ENCODE assay signal across 22 cellular contexts in genomic region chr6:41673704-41674000, GRCh38. TPM values are rescaled to one million over a fixed set of nuclear protein-coding genes. Genes with fewer than 3 reads are reported as not detected.
"Had no signal": no experiment of that assay in that cellular context is flagged by ENCODE, and none has a peak within 500 bp of the region (broad histone marks: within the 10 kb centered on the region; RNA-seq: fewer than 3 reads in every experiment).

No MANE protein-coding gene starts in this region.

- H3K36me3 ChIP-seq: brain microvascular endothelial cell, gastrocnemius medialis, ovary, tibial nerve had no signal

- FAIRE-seq: astrocyte had no signal

- H3K4me3 Mint-ChIP-seq: activated naive CD4-positive, alpha-beta T cell treated with anti-CD3 and anti-CD28 coated beads, Interleukin-2, amount 10 ng/mL, durations not matched to agents 7 days and 5 days; activated naive CD8-positive, alpha-beta T cell treated with anti-CD3 and anti-CD28 coated beads, Interleukin-2, amount 10 ng/mL, durations not matched to agents 7 days and 5 days; nephron had no signal

- H3K9me3 Mint-ChIP-seq: activated naive CD8-positive, alpha-beta T cell treated with anti-CD3 and anti-CD28 coated beads, Interleukin-2, amount 10 ng/mL, durations not matched to agents 7 days and 5 days had no signal

- H3K4me1 Mint-ChIP-seq: activated naive CD4-positive, alpha-beta T cell treated with anti-CD3 and anti-CD28 coated beads, Interleukin-2, amount 10 ng/mL, durations not matched to agents 7 days and 5 days; activated naive CD8-positive, alpha-beta T cell treated with anti-CD3 and anti-CD28 coated beads, Interleukin-2, amount 10 ng/mL, durations not matched to agents 7 days and 5 days had no signal

- H3K4me1 ChIP-seq: gastrocnemius medialis, psoas muscle, tibial nerve had no signal

- H3K9me3 ChIP-seq: gastrocnemius medialis, ovary, psoas muscle had no signal

- H3K27me3 ChIP-seq: dorsolateral prefrontal cortex, gastrocnemius medialis, ovary had no signal

- H3K4me3 ChIP-seq: coronary artery, dorsolateral prefrontal cortex, gastrocnemius medialis, ovary, psoas muscle, tibial nerve had no signal

- H3K27ac Mint-ChIP-seq: activated naive CD4-positive, alpha-beta T cell treated with anti-CD3 and anti-CD28 coated beads, Interleukin-2, amount 10 ng/mL, durations not matched to agents 7 days and 5 days; activated naive CD8-positive, alpha-beta T cell treated with anti-CD3 and anti-CD28 coated beads, Interleukin-2, amount 10 ng/mL, durations not matched to agents 7 days and 5 days; nephron had no signal

- DNase-seq: activated CD4-positive, alpha-beta T cell treated with anti-CD3 and anti-CD28 coated beads for 4 hours; activated CD4-positive, alpha-beta T cell treated with anti-CD3 and anti-CD28 coated beads, Interleukin-2, amount 50 U/mL, for 4 hours; activated CD8-positive, alpha-beta memory T cell treated with anti-CD3 and anti-CD28 coated beads for 24 hours; activated gamma-delta T cell; activated naive CD4-positive, alpha-beta T cell treated with anti-CD3 and anti-CD28 coated beads, Interleukin-2, amount 10 ng/mL, durations not matched to agents 7 days and 5 days; activated naive CD8-positive, alpha-beta T cell treated with anti-CD3 and anti-CD28 coated beads, Interleukin-2, amount 10 ng/mL, durations not matched to agents 7 days and 5 days; brain microvascular endothelial cell; effector memory CD4-positive, alpha-beta T cell; erythroblast; gastrocnemius medialis; glutamatergic neuron; islet precursor cell; left colon; mammary epithelial cell; psoas muscle; stimulated activated naive CD4-positive, alpha-beta T cell treated with Interleukin-2 at 50 U/mL for 16 hours had no signal

- H3K36me3 Mint-ChIP-seq: activated naive CD4-positive, alpha-beta T cell treated with anti-CD3 and anti-CD28 coated beads, Interleukin-2, amount 10 ng/mL, durations not matched to agents 7 days and 5 days; activated naive CD8-positive, alpha-beta T cell treated with anti-CD3 and anti-CD28 coated beads, Interleukin-2, amount 10 ng/mL, durations not matched to agents 7 days and 5 days had no signal

- H3K27ac ChIP-seq: brain microvascular endothelial cell, coronary artery, dorsolateral prefrontal cortex, gastrocnemius medialis, ovary, psoas muscle, tibial nerve had no signal

RNA-seq across cellular contexts. Expression of gene MDFI, which starts 35.4 kb away (rescaled TPM):
- total RNA-seq: activated naive CD8-positive, alpha-beta T cell treated with anti-CD3 and anti-CD28 coated beads, Interleukin-2, amount 10 ng/mL, durations not matched to agents 7 days and 5 days had no signal
